16 cellular contexts compared by ENCODE assay signal in the genomic region with DNA sequence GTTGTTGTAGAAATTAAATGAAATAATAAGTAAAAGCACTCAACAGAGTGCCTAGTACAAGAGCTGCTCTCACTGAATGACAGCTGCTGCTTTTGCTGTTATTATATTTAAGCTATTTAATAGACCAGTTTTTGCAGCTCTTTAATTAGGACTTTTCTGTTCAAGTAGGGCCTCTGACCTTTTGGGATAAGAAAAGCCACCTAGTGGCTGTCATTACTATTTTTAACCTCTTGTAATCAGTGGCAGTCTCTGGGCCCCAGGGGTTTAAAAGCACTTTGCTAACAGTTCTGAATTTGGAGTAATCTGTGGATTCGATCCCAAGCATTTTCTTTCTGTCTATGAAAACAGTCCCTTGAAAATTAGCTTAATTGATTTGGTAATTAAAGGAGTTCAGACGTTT.
A peak's percentile ranks its signal among the peaks of the same experiment; 100 is the strongest.
DNase-seq lines count a peak whose midpoint lies in the region; FAIRE-seq and TF ChIP-seq lines count a peak whose summit lies in the region.
"Had no signal": no experiment of that assay in that cellular context is flagged by ENCODE, and none has a peak within 500 bp of the region (broad histone marks: within the 10 kb centered on the region; RNA-seq: fewer than 3 reads in every experiment).

No MANE protein-coding gene starts in this region.

- peaks cover 25 to 28% of the 10 kb centered on the region in 2 experiments for H3K4me1 Mint-ChIP-seq in H9

- H2BK5ac ChIP-seq in H9 (ENCODE audit: insufficient read length, low read length) (no peak overlapping the region), mesendoderm (ENCODE audit: low read length) (no peak overlapping the region)

- H3K56ac ChIP-seq in H9 (ENCODE audit: insufficient read length, low read depth, low read length) (no peak overlapping the region), mesendoderm (ENCODE audit: low read length) (no peak overlapping the region)

- H2AFZ ChIP-seq in H9 (ENCODE audit: low read length) (no peak overlapping the region), osteoblast (ENCODE audit: low read length) (no peak overlapping the region)

- H3K79me1 ChIP-seq in H9 (ENCODE audit: insufficient read depth, low read depth, low read length, poor library complexity, severe bottlenecking) = no peaks in the 10 kb centered on the region
- H3K79me1 ChIP-seq in mesendoderm (ENCODE audit: low read length) = no peaks in the 10 kb centered on the region

- H3K9me3 Mint-ChIP-seq in H9 = peaks cover 0 to 5% of the 10 kb centered on the region in 2 experiments; a peak in 1 of 5 replicates

- no peak overlapping the region for H2BK12ac ChIP-seq in H9 (ENCODE audit: insufficient read length, low read depth, low read length)

- no peaks in the 10 kb centered on the region for H3K23me2 ChIP-seq in H9 (ENCODE audit: insufficient read length, low read depth, low read length, poor library complexity, severe bottlenecking)

- H4K5ac ChIP-seq in H9 (ENCODE audit: insufficient read length, low read depth, low read length) = no peak overlapping the region
- H4K5ac ChIP-seq in mesendoderm (ENCODE audit: low read length) = no peak overlapping the region

- no peak overlapping the region for H3K4me2 ChIP-seq in H9 (ENCODE audit: insufficient read depth, insufficient read length, low read length)
- no peak overlapping the region for H3K4me2 ChIP-seq in mesendoderm (ENCODE audit: low read length)
- H3K4me2 ChIP-seq in osteoblast (ENCODE audit: insufficient read depth, low read length) = no peak overlapping the region

- no peaks in the 10 kb centered on the region for H3K27me3 ChIP-seq in H9 (ENCODE audit: insufficient read depth, low read length)
- H3K27me3 ChIP-seq in mesendoderm (ENCODE audit: insufficient read depth, low read length, poor library complexity) = no peaks in the 10 kb centered on the region
- no peaks in the 10 kb centered on the region for H3K27me3 ChIP-seq in small intestine (ENCODE audit: control insufficient read depth in 2 of 2, insufficient read depth in 2 of 2, low read length in 2 of 2)
- no peaks in the 10 kb centered on the region for H3K27me3 ChIP-seq in osteoblast (ENCODE audit: insufficient read depth, low read length)
- H3K27me3 ChIP-seq: upper lobe of right lung had no signal

- no peak overlapping the region for H2BK120ac ChIP-seq in H9 (ENCODE audit: low read depth, low read length, poor library complexity, severe bottlenecking)
- H2BK120ac ChIP-seq in mesendoderm (ENCODE audit: low read depth, low read length) = no peak overlapping the region

- H3K36me3 Mint-ChIP-seq in H9 (ENCODE audit: insufficient read depth in 1 of 3, low read depth in 3 of 3) = peaks cover 0 to 6% (median 0%) of the 10 kb centered on the region in 3 experiments; a peak in 3 of 7 replicates

- no CpG with 5 or more reads among the region's 2 CpGs for WGBS in H9 (ENCODE audit: extremely low coverage, insufficient read length, low lambda C conversion rate)
- no CpG with 5 or more reads among the region's 2 CpGs for WGBS in mesendoderm (ENCODE audit: extremely low coverage, insufficient coverage, low lambda C conversion rate)
- WGBS in small intestine, 3 donors = 63 to 67% (median 65%) methylated on average over 2 of the region's 2 CpGs

- TF ChIP-seq CTCF in H9 (conservative IDR thresholded peaks at IDR 0.05) = peak; percentile 72
- TF ChIP-seq CTCF in osteoblast (IDR thresholded peaks at IDR 0.05; ENCODE audit: extremely low read depth, low read depth, low read length) = no peak

- H2BK15ac ChIP-seq in H9 (ENCODE audit: low read depth, low read length) (no peak overlapping the region), mesendoderm (replicated peaks; ENCODE audit: low read depth) (no peak overlapping the region)

- H3K4me3 ChIP-seq in mesendoderm (ENCODE audit: low read length) (no peak overlapping the region), small intestine (ENCODE audit: low read depth in 1 of 2, low read length in 2 of 2) (no peak overlapping the region), osteoblast (ENCODE audit: insufficient read depth, low read length) (no peak overlapping the region)
- H3K4me3 ChIP-seq: lower lobe of right lung, upper lobe of right lung had no signal

- no peaks in the 10 kb centered on the region for H4K20me1 ChIP-seq in H9 (ENCODE audit: control insufficient read depth, insufficient read depth, insufficient read length)
- no peaks in the 10 kb centered on the region for H4K20me1 ChIP-seq in osteoblast (ENCODE audit: insufficient read depth, low read length)

- H3K4ac ChIP-seq in H9 (ENCODE audit: low read depth, low read length) = no peak overlapping the region
- H3K4ac ChIP-seq in mesendoderm (ENCODE audit: low read depth, low read length) = no peak overlapping the region

- FAIRE-seq in small intestine (lab: Jason Lieb, UNC) = no peak

- H3K18ac ChIP-seq in H9 (ENCODE audit: insufficient read length, low read depth, low read length) (no peak overlapping the region), mesendoderm (ENCODE audit: low read length) (no peak overlapping the region)

- H2AK5ac ChIP-seq in H9 (ENCODE audit: insufficient read length, low read length) (no peak overlapping the region), mesendoderm (ENCODE audit: low read length) (no peak overlapping the region)

- no peak overlapping the region for H3K27ac Mint-ChIP-seq in H9
- H3K27ac Mint-ChIP-seq: activated CD8-positive, alpha-beta T cell treated with anti-CD3 and anti-CD28 coated beads for 36 hours had no signal

- no peak overlapping the region for H2BK20ac ChIP-seq in H9 (ENCODE audit: low read depth, low read length, poor library complexity, severe bottlenecking)

- H3K14ac ChIP-seq in H9 (ENCODE audit: insufficient read depth, low read length) = no peak overlapping the region

- no peaks in the 10 kb centered on the region for H3K27me3 Mint-ChIP-seq in H9 (ENCODE audit: low read depth)

- H3K4me3 Mint-ChIP-seq in H9 = no peak overlapping the region
- H3K4me3 Mint-ChIP-seq: activated CD8-positive, alpha-beta T cell treated with anti-CD3 and anti-CD28 coated beads for 36 hours had no signal

- no peaks in the 10 kb centered on the region for H3K79me2 ChIP-seq in H9 (ENCODE audit: insufficient read depth, low read length)
- no peaks in the 10 kb centered on the region for H3K79me2 ChIP-seq in mesendoderm (ENCODE audit: control insufficient read depth, insufficient read depth, low read length)
- H3K79me2 ChIP-seq in osteoblast (ENCODE audit: insufficient read depth, low read length) = no peaks in the 10 kb centered on the region

- H3T11ph ChIP-seq in H9 (ENCODE audit: low read length) = no peak overlapping the region

- H3K23ac ChIP-seq in H9 (ENCODE audit: insufficient read length, low read depth, low read length) = no peak overlapping the region
- no peak overlapping the region for H3K23ac ChIP-seq in mesendoderm (ENCODE audit: low read length)

- H3K9me3 ChIP-seq in H9 (ENCODE audit: control insufficient read depth, low read depth, low read length) (no peaks in the 10 kb centered on the region), small intestine (ENCODE audit: control insufficient read depth, low read depth) (no peaks in the 10 kb centered on the region), osteoblast (ENCODE audit: low read depth, low read length) (no peaks in the 10 kb centered on the region)
- H3K9me3 ChIP-seq: upper lobe of right lung had no signal

- H3K36me3 ChIP-seq in mesendoderm (ENCODE audit: control insufficient read depth, insufficient read depth, low read length) (no peaks in the 10 kb centered on the region), small intestine (ENCODE audit: control insufficient read depth in 2 of 2, insufficient read depth in 2 of 2, low read length in 2 of 2) (no peaks in the 10 kb centered on the region), osteoblast (ENCODE audit: insufficient read depth, low read length) (no peaks in the 10 kb centered on the region)
- H3K36me3 ChIP-seq: lower lobe of right lung, upper lobe of right lung had no signal

- H4K8ac ChIP-seq in H9 (replicated peaks; ENCODE audit: insufficient read length, low read depth, low read length) (no peak overlapping the region), mesendoderm (ENCODE audit: low read depth, low read length) (no peak overlapping the region)

- DNase-seq in DMS53 (lab: John Stamatoyannopoulos, UW) (peak; percentile 30), DMS53 treated with DMSO at 0.1 percent for 48 hours (lab: John Stamatoyannopoulos, UW; ENCODE audit: unreplicated experiment) (no peak), H9 (no peak), RPMI8226 (peak; percentile 15), mesendoderm (peak; percentile 63), small intestine (no peak), NCI-H1092 (lab: John Stamatoyannopoulos, UW) (no peak), osteoblast (ENCODE audit: insufficient read length, low spot score, missing footprints) (no peak)
- DNase-seq: activated CD8-positive, alpha-beta T cell treated with anti-CD3 and anti-CD28 coated beads for 36 hours; activated gamma-delta T cell treated with Interleukin-2 at 50 U/mL for 16 hours; DMS153; hippocampal formation; lower lobe of right lung; NCI-H345; T1000; upper lobe of right lung had no signal

- H3K27ac ChIP-seq in H9 (ENCODE audit: insufficient read length, low read depth, low read length) (no peak overlapping the region), mesendoderm (ENCODE audit: low read depth, low read length) (no peak overlapping the region), small intestine (ENCODE audit: low read depth in 1 of 2, low read length in 1 of 2) (no peak overlapping the region), osteoblast (ENCODE audit: low read depth, low read length) (no peak overlapping the region)
- H3K27ac ChIP-seq: lower lobe of right lung, upper lobe of right lung had no signal

- H4K91ac ChIP-seq in H9 (ENCODE audit: insufficient read length, low read depth, low read length) = no peak overlapping the region

- H3K4me1 ChIP-seq in H9 (ENCODE audit: insufficient read depth, low read length) (peaks cover 6% of the 10 kb centered on the region), mesendoderm (ENCODE audit: control insufficient read depth, low read depth, low read length) (no peaks in the 10 kb centered on the region), small intestine (ENCODE audit: control insufficient read depth in 2 of 2, insufficient read depth in 1 of 2, low read depth in 1 of 2, low read length in 1 of 2) (peaks cover 0 to 2% of the 10 kb centered on the region in 2 donors), osteoblast (ENCODE audit: insufficient read depth, low read length) (peaks cover 18% of the 10 kb centered on the region)
- H3K4me1 ChIP-seq: lower lobe of right lung, upper lobe of right lung had no signal

- no peak overlapping the region for H3K9ac ChIP-seq in H9 (ENCODE audit: extremely low read depth, insufficient read length, low read length)
- no peak overlapping the region for H3K9ac ChIP-seq in mesendoderm (ENCODE audit: low read length)

Comparison
In these comparisons a context has a peak if more than half of its experiments do, and no peak if none do; other contexts are left out.
1. DNase-seq: peak in DMS53 (single experiment), RPMI8226 (single experiment) and mesendoderm (single experiment); none in DMS53 treated with DMSO at 0.1 percent for 48 hours (single experiment), H9 (single experiment), small intestine (single experiment), NCI-H1092 (single experiment) and osteoblast (single experiment).